12 cellular contexts compared by ENCODE assay signal in the genomic region with DNA sequence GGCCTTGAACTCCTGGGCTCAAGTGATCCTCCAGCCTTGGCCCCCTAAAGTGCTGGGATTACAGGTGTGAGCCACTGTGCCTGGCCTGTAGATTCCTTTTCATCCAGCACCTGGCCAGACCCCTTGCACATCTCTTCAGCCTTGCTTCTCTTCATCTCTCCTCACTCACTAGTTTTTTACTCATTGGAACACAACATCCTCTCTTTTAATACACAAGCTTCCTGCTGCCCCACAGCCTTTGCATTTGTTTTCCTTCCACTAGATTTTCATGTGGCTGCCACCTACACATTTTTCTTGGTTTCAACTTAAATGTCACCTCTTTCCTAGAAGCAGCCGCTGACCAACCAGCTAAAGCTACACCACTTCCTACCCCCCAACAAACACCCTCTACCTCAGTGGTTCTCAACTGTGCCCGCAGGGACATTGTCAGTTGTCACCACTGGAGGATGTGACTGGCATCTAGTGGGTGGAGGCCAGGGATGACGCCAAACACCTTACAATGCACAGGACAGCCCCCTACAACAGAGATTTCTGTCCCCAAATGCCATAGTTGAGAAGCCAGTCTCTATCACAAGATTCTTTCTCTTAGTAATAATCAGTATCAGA. TPM values are rescaled to one million over a fixed set of nuclear protein-coding genes. Genes with fewer than 3 reads are reported as not detected.
DNase-seq lines count a peak whose midpoint lies in the region; ATAC-seq and TF ChIP-seq lines count a peak whose summit lies in the region.
"Had no signal": no experiment of that assay in that cellular context is flagged by ENCODE, and none has a peak within 500 bp of the region (broad histone marks: within the 10 kb centered on the region; RNA-seq: fewer than 3 reads in every experiment).

No MANE protein-coding gene starts in this region.

- no peaks in the 10 kb centered on the region for H3K27me3 Mint-ChIP-seq in activated CD8-positive, alpha-beta T cell treated with anti-CD3 and anti-CD28 coated beads for 36 hours
- H3K27me3 Mint-ChIP-seq in immature natural killer cell (ENCODE audit: low read depth in 3 of 3): peaks cover 3 to 15% (median 8%) of the 10 kb centered on the region in 3 donors
- H3K27me3 Mint-ChIP-seq in stimulated activated naive CD8-positive, alpha-beta T cell treated with anti-CD3 and anti-CD28 coated beads, Interleukin-15, Interleukin-2, amounts not matched to agents 100 ng/mL and 50 ng/mL, for 24 hours: peaks cover 3% of the 10 kb centered on the region

- peaks cover 2% of the 10 kb centered on the region for H3K9me3 Mint-ChIP-seq in activated CD8-positive, alpha-beta T cell treated with anti-CD3 and anti-CD28 coated beads for 36 hours
- no peaks in the 10 kb centered on the region for H3K9me3 Mint-ChIP-seq in immature natural killer cell
- no peaks in the 10 kb centered on the region for H3K9me3 Mint-ChIP-seq in stimulated activated naive CD8-positive, alpha-beta T cell treated with anti-CD3 and anti-CD28 coated beads, Interleukin-15, Interleukin-2, amounts not matched to agents 100 ng/mL and 50 ng/mL, for 24 hours

- no peak overlapping the region for H3K4me3 ChIP-seq in H7 (ENCODE audit: insufficient read depth, low read depth, low read length)
- H3K4me3 ChIP-seq: lung, testis had no signal

- H3K36me3 Mint-ChIP-seq in activated CD8-positive, alpha-beta T cell treated with anti-CD3 and anti-CD28 coated beads for 36 hours (ENCODE audit: low read depth): peaks cover 8% of the 10 kb centered on the region
- H3K36me3 Mint-ChIP-seq in immature natural killer cell: peaks cover 0 to 4% (median 3%) of the 10 kb centered on the region in 3 donors
- no peaks in the 10 kb centered on the region for H3K36me3 Mint-ChIP-seq in stimulated activated naive CD8-positive, alpha-beta T cell treated with anti-CD3 and anti-CD28 coated beads, Interleukin-15, Interleukin-2, amounts not matched to agents 100 ng/mL and 50 ng/mL, for 24 hours (ENCODE audit: low read depth)

- H3K27ac Mint-ChIP-seq in activated CD8-positive, alpha-beta T cell treated with anti-CD3 and anti-CD28 coated beads for 36 hours: peak overlapping the region; percentile 91
- peak overlapping the region; percentile 86 to 95 (median 92) for H3K27ac Mint-ChIP-seq in immature natural killer cell
- H3K27ac Mint-ChIP-seq in stimulated activated naive CD8-positive, alpha-beta T cell treated with anti-CD3 and anti-CD28 coated beads, Interleukin-15, Interleukin-2, amounts not matched to agents 100 ng/mL and 50 ng/mL, for 24 hours: peak overlapping the region; percentile 92

- peaks cover 78% of the 10 kb centered on the region for H3K4me1 Mint-ChIP-seq in activated CD8-positive, alpha-beta T cell treated with anti-CD3 and anti-CD28 coated beads for 36 hours (ENCODE audit: low read depth)
- peaks cover 88 to 95% of the 10 kb centered on the region in 2 donors for H3K4me1 Mint-ChIP-seq in immature natural killer cell
- peaks cover 78% of the 10 kb centered on the region for H3K4me1 Mint-ChIP-seq in stimulated activated naive CD8-positive, alpha-beta T cell treated with anti-CD3 and anti-CD28 coated beads, Interleukin-15, Interleukin-2, amounts not matched to agents 100 ng/mL and 50 ng/mL, for 24 hours (ENCODE audit: low read depth)

- H3K27me3 ChIP-seq in H7 (ENCODE audit: control insufficient read depth, insufficient read depth, low read length): no peaks in the 10 kb centered on the region
- H3K27me3 ChIP-seq: testis had no signal

- H3K4me3 Mint-ChIP-seq in activated CD8-positive, alpha-beta T cell treated with anti-CD3 and anti-CD28 coated beads for 36 hours: peak overlapping the region; percentile 5
- peak overlapping the region; percentile 56 to 80 (median 74) for H3K4me3 Mint-ChIP-seq in immature natural killer cell
- H3K4me3 Mint-ChIP-seq in stimulated activated naive CD8-positive, alpha-beta T cell treated with anti-CD3 and anti-CD28 coated beads, Interleukin-15, Interleukin-2, amounts not matched to agents 100 ng/mL and 50 ng/mL, for 24 hours: peak overlapping the region; percentile 40

- ATAC-seq in activated CD8-positive, alpha-beta T cell treated with anti-CD3 and anti-CD28 coated beads for 36 hours: peak; percentile 93

- intact Hi-C loops in activated CD8-positive, alpha-beta T cell treated with anti-CD3 and anti-CD28 coated beads for 36 hours (cut with micrococcal nuclease): loop anchor here (2.0 to 5.0 kb wide), 3 partner anchors 47 to 104 kb away; partner anchors contain the start of gene HAVCR2

- POLR2A ChIA-PET in activated CD8-positive, alpha-beta T cell treated with anti-CD3 and anti-CD28 coated beads for 36 hours (lab: Charles Lee): interaction anchor here (0.9 to 1.5 kb wide), 9 partner anchors 20 to 117 kb away, joined by 3 to 6 read pairs (median 5); partner anchors contain the start of genes HAVCR2 and MED7

- H3K36me3 ChIP-seq in H7 (replicated peaks; ENCODE audit: control insufficient read depth, insufficient read depth, low read length): no peaks in the 10 kb centered on the region

- no peak for TF ChIP-seq CTCF in activated CD8-positive, alpha-beta T cell treated with anti-CD3 and anti-CD28 coated beads for 36 hours (IDR thresholded peaks at IDR 0.05)

- CTCF ChIA-PET in activated CD8-positive, alpha-beta T cell treated with anti-CD3 and anti-CD28 coated beads for 36 hours (lab: Charles Lee): interaction anchor here (0.9 to 3.8 kb wide), 16 partner anchors 8 to 117 kb away, joined by 3 to 27 read pairs (median 4); no protein-coding TSS in a partner anchor

- DNase-seq in NK-92 treated with Interleukin-12 subunit alpha and Interleukin-12 subunit beta, amount 100 ng/mL, for 24 hours (lab: John Stamatoyannopoulos, UW): peak; percentile 74
- no peak for DNase-seq in NK-92 (lab: John Stamatoyannopoulos, UW; ENCODE audit: unreplicated experiment)
- peak; percentile 96 for DNase-seq in activated CD8-positive, alpha-beta T cell treated with anti-CD3 and anti-CD28 coated beads for 36 hours
- DNase-seq in immature natural killer cell: peak; percentile 94 to 95 (median 94)
- no peak for DNase-seq in H7
- DNase-seq in NCI-H526 treated with DMSO at 0.1 percent for 48 hours (lab: John Stamatoyannopoulos, UW): no peak
- no peak for DNase-seq in hypothalamus (lab: John Stamatoyannopoulos, UW)
- DNase-seq: KG1, testis had no signal

RNA-seq across cellular contexts. Expression of gene HAVCR1, which starts 33.7 kb away (rescaled TPM):
- under 1 TPM in 1 of 2 experiments, not detected in 1; 0.54 TPM for total RNA-seq in activated CD8-positive, alpha-beta T cell treated with anti-CD3 and anti-CD28 coated beads for 36 hours
- under 1 TPM in 1 of 3 donors, not detected in 2; 0.59 TPM for polyA plus RNA-seq in immature natural killer cell
- not detected in 2 replicates for total RNA-seq in H7 (2014; rRNA removed; shearing (Covaris generic))
- total RNA-seq: SK-MEL-5 had no signal

Comparison
In these comparisons a context has a peak if more than half of its experiments do, and no peak if none do; other contexts are left out.
1. DNase-seq: peak in NK-92 treated with Interleukin-12 subunit alpha and Interleukin-12 subunit beta, amount 100 ng/mL, for 24 hours (single experiment), activated CD8-positive, alpha-beta T cell treated with anti-CD3 and anti-CD28 coated beads for 36 hours (single experiment) and immature natural killer cell (3 of 3); none in NK-92 (single experiment), H7 (single experiment), NCI-H526 treated with DMSO at 0.1 percent for 48 hours (single experiment) and hypothalamus (0 of 51).
2. H3K4me3 Mint-ChIP-seq: peak in every context shown above with its lines; median percentile 74 in immature natural killer cell; 40 in stimulated activated naive CD8-positive, alpha-beta T cell treated with anti-CD3 and anti-CD28 coated beads, Interleukin-15, Interleukin-2, amounts not matched to agents 100 ng/mL and 50 ng/mL, for 24 hours; 5 in activated CD8-positive, alpha-beta T cell treated with anti-CD3 and anti-CD28 coated beads for 36 hours.
3. Peak in every context shown above with its lines, with median percentiles within 50 percentile points of each other: H3K27ac Mint-ChIP-seq.